8 cellular contexts compared by ENCODE assay signal in the genomic region with DNA sequence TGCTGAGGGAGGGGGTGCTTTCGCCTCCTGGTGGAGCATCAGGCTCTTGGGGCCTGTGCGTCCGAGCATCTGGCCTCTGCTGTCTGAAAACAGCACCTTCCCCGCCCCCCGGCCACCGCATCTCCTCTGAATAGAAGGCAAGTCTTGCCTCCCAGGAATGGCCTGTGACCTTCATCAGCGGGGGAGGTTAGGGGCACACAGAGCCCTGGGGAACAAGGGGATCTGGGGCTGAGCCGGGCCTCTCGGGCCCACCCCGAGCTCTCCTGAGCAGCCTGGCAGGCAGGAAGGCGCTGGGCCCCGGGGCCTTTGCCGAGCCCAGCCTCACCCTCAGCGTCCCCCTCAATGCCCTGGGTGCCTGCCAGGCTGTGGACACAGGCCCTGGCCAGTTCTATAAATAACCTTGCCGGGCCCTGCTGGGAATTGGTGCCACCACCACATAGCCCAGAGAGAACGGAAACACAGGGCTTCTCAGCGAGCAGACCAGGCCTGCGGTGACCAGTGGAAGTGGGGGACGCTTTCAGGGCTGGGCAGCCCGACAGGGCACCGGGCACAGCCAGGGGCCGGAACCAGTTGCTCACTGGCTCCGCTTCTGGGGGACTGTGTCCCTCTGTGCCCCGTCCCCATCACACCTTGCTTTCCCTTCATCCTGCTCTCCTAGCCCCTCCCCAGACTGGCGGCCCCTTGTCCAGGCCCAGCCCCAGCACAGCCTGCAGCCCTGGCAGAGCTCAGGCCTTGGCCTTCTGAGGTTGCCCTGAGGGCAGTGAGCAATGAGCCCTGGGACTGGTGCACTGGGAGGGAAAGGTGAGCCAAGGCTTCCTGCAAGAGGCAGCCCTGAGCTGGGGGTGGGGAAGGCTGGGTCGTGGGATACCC. TPM values are rescaled to one million over a fixed set of nuclear protein-coding genes. Genes with fewer than 3 reads are reported as not detected.
DNase-seq lines count a peak whose midpoint lies in the region; ATAC-seq and TF ChIP-seq lines count a peak whose summit lies in the region.

No MANE protein-coding gene starts in this region.

- TF ChIP-seq CTCF in vagina (IDR thresholded peaks at IDR 0.05), result no peak

- no peaks in the 10 kb centered on the region for H3K9me3 Mint-ChIP-seq in activated CD4-positive, alpha-beta T cell treated with anti-CD3 and anti-CD28 coated beads, Interleukin-2, amount 10 ng/mL, durations not matched to agents 7 days and 5 days
- H3K9me3 Mint-ChIP-seq in activated CD4-positive, alpha-beta T cell treated with anti-CD3 and anti-CD28 coated beads, Interleukin-2, amount 10 ng/mL, durations not matched to agents 24 days and 14 days, result no peaks in the 10 kb centered on the region

- no peaks in the 10 kb centered on the region for H3K9me3 ChIP-seq in endocrine pancreas (ENCODE audit: control insufficient read depth, low read length)
- H3K9me3 ChIP-seq in mucosa of stomach (ENCODE audit: control insufficient read depth, low read length), result no peaks in the 10 kb centered on the region
- H3K9me3 ChIP-seq in vagina, result no peaks in the 10 kb centered on the region

- H3K4me3 ChIP-seq in endocrine pancreas (ENCODE audit: control insufficient read depth, insufficient read depth, low read length) (no peak overlapping the region), mucosa of stomach (ENCODE audit: low read length) (no peak overlapping the region), vagina (peak overlapping the region in 1 of 2 donors; percentile 16)

- H3K27me3 ChIP-seq in endocrine pancreas (ENCODE audit: control insufficient read depth, insufficient read depth, low read length) (no peaks in the 10 kb centered on the region), mucosa of stomach (ENCODE audit: control insufficient read depth, insufficient read depth, low read length) (no peaks in the 10 kb centered on the region), vagina (no peaks in the 10 kb centered on the region)

- peak overlapping the region; percentile 85 for H3K27ac ChIP-seq in vagina

- no peak for TF ChIP-seq POLR2A in vagina (IDR thresholded peaks at IDR 0.05)

- CTCF ChIA-PET in activated CD4-positive, alpha-beta T cell treated with anti-CD3 and anti-CD28 coated beads, Interleukin-2, amount 10 ng/mL, durations not matched to agents 7 days and 5 days (lab: Charles Lee), result interaction anchor here (0.8 to 2.9 kb wide), 8 partner anchors 8 to 84 kb away, joined by 3 to 11 read pairs (median 4); no protein-coding TSS in a partner anchor

- H3K27ac Mint-ChIP-seq in activated CD4-positive, alpha-beta T cell treated with anti-CD3 and anti-CD28 coated beads, Interleukin-2, amount 10 ng/mL, durations not matched to agents 7 days and 5 days, result peak overlapping the region; percentile 50
- no peak overlapping the region for H3K27ac Mint-ChIP-seq in activated CD4-positive, alpha-beta T cell treated with anti-CD3 and anti-CD28 coated beads, Interleukin-2, amount 10 ng/mL, durations not matched to agents 24 days and 14 days

- peaks cover 13% of the 10 kb centered on the region for H3K36me3 Mint-ChIP-seq in activated CD4-positive, alpha-beta T cell treated with anti-CD3 and anti-CD28 coated beads, Interleukin-2, amount 10 ng/mL, durations not matched to agents 7 days and 5 days (ENCODE audit: low read depth)
- peaks cover 14% of the 10 kb centered on the region for H3K36me3 Mint-ChIP-seq in activated CD4-positive, alpha-beta T cell treated with anti-CD3 and anti-CD28 coated beads, Interleukin-2, amount 10 ng/mL, durations not matched to agents 24 days and 14 days (ENCODE audit: low read depth)

- no peaks in the 10 kb centered on the region for H3K4me1 ChIP-seq in endocrine pancreas (ENCODE audit: control insufficient read depth, insufficient read depth, low read length)
- peaks cover 46% of the 10 kb centered on the region for H3K4me1 ChIP-seq in mucosa of stomach (ENCODE audit: control insufficient read depth, insufficient read depth, low read length)
- H3K4me1 ChIP-seq in vagina, result peaks cover 80% of the 10 kb centered on the region

- H3K4me1 Mint-ChIP-seq in activated CD4-positive, alpha-beta T cell treated with anti-CD3 and anti-CD28 coated beads, Interleukin-2, amount 10 ng/mL, durations not matched to agents 7 days and 5 days, result peaks cover 33% of the 10 kb centered on the region
- H3K4me1 Mint-ChIP-seq in activated CD4-positive, alpha-beta T cell treated with anti-CD3 and anti-CD28 coated beads, Interleukin-2, amount 10 ng/mL, durations not matched to agents 24 days and 14 days, result peaks cover 17% of the 10 kb centered on the region

- H3K36me3 ChIP-seq in endocrine pancreas (ENCODE audit: control insufficient read depth, insufficient read depth, low read length), result no peaks in the 10 kb centered on the region
- H3K36me3 ChIP-seq in mucosa of stomach (ENCODE audit: control insufficient read depth, insufficient read depth, low read length), result no peaks in the 10 kb centered on the region
- H3K36me3 ChIP-seq in vagina, result peaks cover 0 to 3% of the 10 kb centered on the region in 2 donors

- no peak for DNase-seq in activated CD4-positive, alpha-beta T cell treated with anti-CD3 and anti-CD28 coated beads, Interleukin-2, amount 10 ng/mL, durations not matched to agents 7 days and 5 days
- no peak for DNase-seq in activated CD4-positive, alpha-beta T cell treated with anti-CD3 and anti-CD28 coated beads, Interleukin-2, amount 10 ng/mL, durations not matched to agents 24 days and 14 days
- DNase-seq in vagina (ENCODE audit: extremely low spot score in 2 of 2) (no peak), COLO668 (lab: John Stamatoyannopoulos, UW; ENCODE audit: unreplicated experiment) (no peak), NCI-H524 (lab: John Stamatoyannopoulos, UW) (no peak)

- no peak for ATAC-seq in GM21825 (IDR thresholded peaks at IDR 0.05; ENCODE audit: unreplicated experiment)

- intact Hi-C loops in activated CD4-positive, alpha-beta T cell treated with anti-CD3 and anti-CD28 coated beads, Interleukin-2, amount 10 ng/mL, durations not matched to agents 24 days and 14 days (cut with micrococcal nuclease), result no loop called here
- intact Hi-C loops in vagina (cut with DNase I), result no loop called here

- no peak overlapping the region for H3K4me3 Mint-ChIP-seq in activated CD4-positive, alpha-beta T cell treated with anti-CD3 and anti-CD28 coated beads, Interleukin-2, amount 10 ng/mL, durations not matched to agents 7 days and 5 days
- no peak overlapping the region for H3K4me3 Mint-ChIP-seq in activated CD4-positive, alpha-beta T cell treated with anti-CD3 and anti-CD28 coated beads, Interleukin-2, amount 10 ng/mL, durations not matched to agents 24 days and 14 days

- no peaks in the 10 kb centered on the region for H3K27me3 Mint-ChIP-seq in activated CD4-positive, alpha-beta T cell treated with anti-CD3 and anti-CD28 coated beads, Interleukin-2, amount 10 ng/mL, durations not matched to agents 7 days and 5 days
- H3K27me3 Mint-ChIP-seq in activated CD4-positive, alpha-beta T cell treated with anti-CD3 and anti-CD28 coated beads, Interleukin-2, amount 10 ng/mL, durations not matched to agents 24 days and 14 days, result no peaks in the 10 kb centered on the region

- peak overlapping the region; percentile 42 for H3K9ac ChIP-seq in endocrine pancreas (ENCODE audit: control insufficient read depth, insufficient read depth, low read length)
- H3K9ac ChIP-seq in mucosa of stomach (ENCODE audit: low read length), result peak overlapping the region; percentile 47

- POLR2A ChIA-PET in activated CD4-positive, alpha-beta T cell treated with anti-CD3 and anti-CD28 coated beads, Interleukin-2, amount 10 ng/mL, durations not matched to agents 7 days and 5 days (lab: Charles Lee), result no interaction called here

RNA-seq across cellular contexts. Expression of a gene that starts 9.5 kb away (rescaled TPM):
- 10 to 100 TPM; 71.7 to 82.0 TPM for total RNA-seq in activated CD4-positive, alpha-beta T cell treated with anti-CD3 and anti-CD28 coated beads, Interleukin-2, amount 10 ng/mL, durations not matched to agents 7 days and 5 days
- 70.3 and 70.9 TPM in 2 replicates for total RNA-seq in activated CD4-positive, alpha-beta T cell treated with anti-CD3 and anti-CD28 coated beads, Interleukin-2, amount 10 ng/mL, durations not matched to agents 24 days and 14 days
- total RNA-seq in vagina, result 54.5 TPM

RNA-seq across cellular contexts. Expression of a gene that starts 22.7 kb away (rescaled TPM):
- total RNA-seq in activated CD4-positive, alpha-beta T cell treated with anti-CD3 and anti-CD28 coated beads, Interleukin-2, amount 10 ng/mL, durations not matched to agents 7 days and 5 days, result not detected
- total RNA-seq in activated CD4-positive, alpha-beta T cell treated with anti-CD3 and anti-CD28 coated beads, Interleukin-2, amount 10 ng/mL, durations not matched to agents 24 days and 14 days, result 1.7 and 1.9 TPM in 2 replicates
- total RNA-seq in vagina, result 3.9 TPM

RNA-seq across cellular contexts. Expression of a gene that starts 26.5 kb away (rescaled TPM):
- 100 to 1,000 TPM; 151 to 166 TPM for total RNA-seq in activated CD4-positive, alpha-beta T cell treated with anti-CD3 and anti-CD28 coated beads, Interleukin-2, amount 10 ng/mL, durations not matched to agents 7 days and 5 days
- 254 and 269 TPM in 2 replicates for total RNA-seq in activated CD4-positive, alpha-beta T cell treated with anti-CD3 and anti-CD28 coated beads, Interleukin-2, amount 10 ng/mL, durations not matched to agents 24 days and 14 days
- total RNA-seq in vagina, result 154 TPM

RNA-seq across cellular contexts. Expression of a gene that starts 33.3 kb away (rescaled TPM):
- total RNA-seq in activated CD4-positive, alpha-beta T cell treated with anti-CD3 and anti-CD28 coated beads, Interleukin-2, amount 10 ng/mL, durations not matched to agents 7 days and 5 days, result 10 to 100 TPM; 58.0 to 65.7 TPM
- 72.3 and 82.4 TPM in 2 replicates for total RNA-seq in activated CD4-positive, alpha-beta T cell treated with anti-CD3 and anti-CD28 coated beads, Interleukin-2, amount 10 ng/mL, durations not matched to agents 24 days and 14 days
- total RNA-seq in vagina, result 170 TPM

RNA-seq across cellular contexts. Expression of a gene that starts 41.0 kb away (rescaled TPM):
- total RNA-seq in activated CD4-positive, alpha-beta T cell treated with anti-CD3 and anti-CD28 coated beads, Interleukin-2, amount 10 ng/mL, durations not matched to agents 7 days and 5 days, result 10 to 100 TPM; 84.7 to 91.7 TPM
- 97.1 and 98.9 TPM in 2 replicates for total RNA-seq in activated CD4-positive, alpha-beta T cell treated with anti-CD3 and anti-CD28 coated beads, Interleukin-2, amount 10 ng/mL, durations not matched to agents 24 days and 14 days
- 54.0 TPM for total RNA-seq in vagina
